8 cellular contexts compared by ENCODE assay signal in the genomic region with DNA sequence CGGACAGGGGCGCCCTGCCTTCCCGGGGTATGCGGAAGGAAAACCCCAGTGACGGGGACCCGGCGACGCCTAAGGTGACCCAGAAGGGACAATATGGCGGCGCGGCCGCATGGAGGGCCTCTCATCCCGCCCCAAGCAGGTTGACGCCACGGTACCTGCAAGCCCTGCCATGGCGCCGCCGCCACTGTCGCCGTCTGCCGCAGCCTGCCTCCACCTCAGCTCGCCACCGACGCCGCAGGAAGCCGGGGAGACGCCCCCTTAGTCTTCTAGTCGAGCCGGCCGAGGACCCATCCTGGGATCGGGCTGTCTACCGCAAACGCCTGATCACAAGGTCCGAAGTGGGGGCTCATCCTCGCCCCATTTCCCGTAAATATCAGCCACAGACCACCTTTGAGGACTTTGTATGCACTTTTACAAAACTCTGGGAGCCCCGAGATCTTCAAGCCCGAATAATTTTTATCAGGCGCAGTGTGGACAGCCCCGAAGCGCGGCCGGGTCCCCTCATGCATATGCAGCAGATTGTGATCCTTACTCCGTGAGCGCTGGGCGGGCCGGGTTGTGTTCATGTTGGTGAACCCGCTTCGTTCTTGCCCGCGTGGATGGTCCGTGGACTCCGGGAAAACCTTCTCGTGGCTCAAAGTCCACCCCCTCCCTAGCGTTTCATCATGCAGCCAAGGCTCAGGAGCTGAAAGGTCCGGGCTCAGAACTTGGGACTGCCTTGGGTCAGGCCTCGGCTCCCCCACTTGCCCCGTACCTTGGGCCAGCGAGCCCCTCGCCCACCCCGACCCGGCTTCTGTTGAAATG. TPM values are rescaled to one million over a fixed set of nuclear protein-coding genes. Genes with fewer than 3 reads are reported as not detected.
DNase-seq lines count a peak whose midpoint lies in the region; ATAC-seq and TF ChIP-seq lines count a peak whose summit lies in the region.

A gene with protein sequence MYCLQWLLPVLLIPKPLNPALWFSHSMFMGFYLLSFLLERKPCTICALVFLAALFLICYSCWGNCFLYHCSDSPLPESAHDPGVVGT (minus strand): TSS at position 239 of the 804 bp plus-strand sequence. CDS start 8,702 bp downstream, outside the sequence.

- no peaks in the 10 kb centered on the region for H3K27me3 Mint-ChIP-seq in chondrocyte (ENCODE audit: low read depth)

- peak within 1 kb of the TSS; percentile 100 for H3K27ac Mint-ChIP-seq in chondrocyte (ENCODE audit: unreplicated experiment)

- H3K4me1 Mint-ChIP-seq in chondrocyte (ENCODE audit: low read depth) = peaks cover 45% of the 10 kb centered on the region

- no peaks in the 10 kb centered on the region for H3K9me3 Mint-ChIP-seq in chondrocyte (ENCODE audit: low read depth)

- peak; percentile 78 for ATAC-seq in HG03432 (IDR thresholded peaks at IDR 0.05; ENCODE audit: unreplicated experiment)

- peaks cover 2% of the 10 kb centered on the region for H3K36me3 Mint-ChIP-seq in chondrocyte (ENCODE audit: low read depth)

- peak within 1 kb of the TSS; percentile 75 for H3K4me3 Mint-ChIP-seq in chondrocyte (ENCODE audit: unreplicated experiment)

- TF ChIP-seq CTCF in AG09319 (IDR thresholded peaks at IDR 0.05; ENCODE audit: low read depth, low read length) (no peak), chondrocyte (IDR thresholded peaks at IDR 0.05) (peak; percentile 13)

- DNase-seq in AG09319 (ENCODE audit: extremely low read depth, low read depth) (peak; percentile 60), NCI-H524 (lab: John Stamatoyannopoulos, UW) (peak; percentile 92 to 96), chondrocyte (ENCODE audit: low spot score) (peak; percentile 97), kidney tubule cell (ENCODE audit: low spot score) (peak; percentile 88)
- peak; percentile 93 to 95 for DNase-seq in activated CD4-positive, alpha-beta T cell treated with anti-CD3 and anti-CD28 coated beads for 4 hours
- peak; percentile 76 to 87 for DNase-seq in stimulated activated CD4-positive, alpha-beta T cell treated with anti-CD3 and anti-CD28 coated beads, Interleukin-1b, Interleukin-23, amount 100 ng/mL, for 1 hour (ENCODE audit: low read depth in 2 of 2)

- TF ChIP-seq POLR2A in GM19099 (IDR thresholded peaks at IDR 0.05; ENCODE audit: extremely low read depth, insufficient read length, low read depth) = peak; percentile 90

RNA-seq across cellular contexts. Expression of the gene that starts here (rescaled TPM):
- total RNA-seq in chondrocyte = 56.6 to 66.2 TPM (median 65.1 TPM) in 3 replicates

Comparison
In these comparisons a context has a peak if more than half of its experiments do, and no peak if none do; other contexts are left out.
1. Peak in every context shown above with its lines: DNase-seq and ATAC-seq.